12 cellular contexts compared by ENCODE assay signal in the genomic region with DNA sequence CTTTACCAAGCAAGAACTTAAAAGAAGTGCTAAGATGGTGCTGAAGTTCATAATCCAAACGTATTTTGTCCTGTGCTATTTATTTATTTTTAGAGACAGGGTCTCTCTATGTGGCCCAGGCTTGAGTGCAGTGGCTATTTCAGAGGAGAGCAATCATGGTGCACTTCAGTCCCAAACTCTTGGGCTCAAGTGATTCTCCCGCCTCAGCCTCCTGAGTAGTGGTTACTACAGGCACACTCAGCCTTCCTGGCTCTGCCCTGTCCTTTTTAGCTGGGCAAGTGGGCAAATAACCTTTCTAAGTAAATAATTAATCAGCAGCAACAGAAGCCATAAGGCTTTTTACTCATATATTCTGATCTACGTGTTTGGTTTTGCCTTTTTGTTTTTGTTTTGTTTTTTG. TPM values are rescaled to one million over a fixed set of nuclear protein-coding genes. Genes with fewer than 3 reads are reported as not detected.
DNase-seq lines count a peak whose midpoint lies in the region; ATAC-seq and TF ChIP-seq lines count a peak whose summit lies in the region.
"Had no signal": no experiment of that assay in that cellular context is flagged by ENCODE, and none has a peak within 500 bp of the region (broad histone marks: within the 10 kb centered on the region; RNA-seq: fewer than 3 reads in every experiment).

No MANE protein-coding gene starts in this region.

- H3K27me3 ChIP-seq in OCI-LY1 (ENCODE audit: insufficient read depth, low read length): no peaks in the 10 kb centered on the region
- no peaks in the 10 kb centered on the region for H3K27me3 ChIP-seq in colonic mucosa
- H3K27me3 ChIP-seq in skeletal muscle satellite cell (ENCODE audit: control insufficient read depth, insufficient read depth, low read length): no peaks in the 10 kb centered on the region
- H3K27me3 ChIP-seq: ascending aorta, esophagus squamous epithelium had no signal

- peak overlapping the region; percentile 96 for H3K27ac Mint-ChIP-seq in activated T-cell treated with anti-CD3 and anti-CD28 coated beads, Interleukin-2, amount 50 U/mL, for 24 hours

- H3K9ac ChIP-seq in OCI-LY1 (ENCODE audit: low read length) (peak overlapping the region; percentile 99), colonic mucosa (ENCODE audit: low read depth in 2 of 2, low read length in 2 of 2) (peak overlapping the region in 1 of 2 donors; percentile 88), skeletal muscle satellite cell (ENCODE audit: low read depth, low read length) (peak overlapping the region; percentile 80)

- H3K4me3 ChIP-seq in OCI-LY1 (ENCODE audit: low read depth, low read length, poor library complexity, severe bottlenecking) (peak overlapping the region; percentile 97), colonic mucosa (no peak overlapping the region), skeletal muscle satellite cell (ENCODE audit: low read length) (peak overlapping the region; percentile 78)
- H3K4me3 ChIP-seq: esophagus squamous epithelium had no signal

- H3F3A ChIP-seq in OCI-LY1 (ENCODE audit: insufficient read depth, low read length): no peaks in the 10 kb centered on the region

- H3K9me2 ChIP-seq in OCI-LY1 (ENCODE audit: low read depth, low read length): no peaks in the 10 kb centered on the region

- no peaks in the 10 kb centered on the region for H3K27me3 Mint-ChIP-seq in activated T-cell treated with anti-CD3 and anti-CD28 coated beads, Interleukin-2, amount 50 U/mL, for 24 hours

- H3K36me3 Mint-ChIP-seq in activated T-cell treated with anti-CD3 and anti-CD28 coated beads, Interleukin-2, amount 50 U/mL, for 24 hours (ENCODE audit: low read depth): peaks cover 37% of the 10 kb centered on the region

- H3K27ac ChIP-seq in OCI-LY1 (ENCODE audit: low read depth, low read length, poor library complexity, severe bottlenecking) (peak overlapping the region; percentile 73), colonic mucosa (peak overlapping the region; percentile 55)

- TF ChIP-seq CTCF in OCI-LY1 (IDR thresholded peaks at IDR 0.05; ENCODE audit: low read length): no peak
- no peak for TF ChIP-seq CTCF in colonic mucosa (IDR thresholded peaks at IDR 0.05)

- H3K4me2 ChIP-seq in OCI-LY1 (ENCODE audit: low read length) (peak overlapping the region; percentile 83), skeletal muscle satellite cell (ENCODE audit: low read length) (peak overlapping the region; percentile 79)

- ATAC-seq in HG02852 (IDR thresholded peaks at IDR 0.05; ENCODE audit: unreplicated experiment): no peak

- H3K9me3 Mint-ChIP-seq in activated T-cell treated with anti-CD3 and anti-CD28 coated beads, Interleukin-2, amount 50 U/mL, for 24 hours: no peaks in the 10 kb centered on the region

- no peak overlapping the region for H2AFZ ChIP-seq in OCI-LY1 (ENCODE audit: low read length)

- no peak for DNase-seq in activated T-cell treated with anti-CD3 and anti-CD28 coated beads, Interleukin-2, amount 50 U/mL, for 24 hours
- no peak for DNase-seq in activated T-cell treated with anti-CD3 and anti-CD28 coated beads, Interleukin-2, amount 50 U/mL, for 48 hours
- DNase-seq in colonic mucosa: peak; percentile 37
- no peak for DNase-seq in NCI-H2029 (lab: John Stamatoyannopoulos, UW)
- DNase-seq in DMS 273 (lab: John Stamatoyannopoulos, UW; ENCODE audit: unreplicated experiment): no peak
- DNase-seq: C1 segment of cervical spinal cord, esophagus squamous epithelium, left colon had no signal

- peaks cover 46% of the 10 kb centered on the region for H3K4me1 ChIP-seq in OCI-LY1 (ENCODE audit: insufficient read depth, low read length, severe bottlenecking)
- H3K4me1 ChIP-seq in colonic mucosa: peaks cover 8% of the 10 kb centered on the region
- peaks cover 27% of the 10 kb centered on the region for H3K4me1 ChIP-seq in skeletal muscle satellite cell (ENCODE audit: control insufficient read depth, insufficient read depth, low read length)

- no peaks in the 10 kb centered on the region; the same call in 1 of the 2 replicates for H4K20me1 ChIP-seq in OCI-LY1 (ENCODE audit: insufficient read depth, low read length)

- H3K9me3 ChIP-seq in OCI-LY1 (ENCODE audit: low read length) (no peaks in the 10 kb centered on the region), colonic mucosa (no peaks in the 10 kb centered on the region), skeletal muscle satellite cell (replicated peaks; ENCODE audit: low read length) (no peaks in the 10 kb centered on the region)
- H3K9me3 ChIP-seq: ascending aorta, esophagus squamous epithelium had no signal

- peaks cover 65% of the 10 kb centered on the region for H3K79me2 ChIP-seq in OCI-LY1 (ENCODE audit: insufficient read depth, low read length)

- H3K4me3 Mint-ChIP-seq in activated T-cell treated with anti-CD3 and anti-CD28 coated beads, Interleukin-2, amount 50 U/mL, for 24 hours: peak overlapping the region; percentile 88

- H3K36me3 ChIP-seq in OCI-LY1 (ENCODE audit: insufficient read depth, low read length): no peaks in the 10 kb centered on the region
- H3K36me3 ChIP-seq in colonic mucosa: no peaks in the 10 kb centered on the region
- no peaks in the 10 kb centered on the region for H3K36me3 ChIP-seq in skeletal muscle satellite cell (ENCODE audit: insufficient read depth, low read length)
- H3K36me3 ChIP-seq: ascending aorta, esophagus squamous epithelium had no signal

- intact Hi-C loops in colonic mucosa (cut with DNase I): no loop called here

- H3K4me1 Mint-ChIP-seq in activated T-cell treated with anti-CD3 and anti-CD28 coated beads, Interleukin-2, amount 50 U/mL, for 24 hours (ENCODE audit: low read depth): peaks cover 52% of the 10 kb centered on the region

RNA-seq across cellular contexts. Expression of a gene that starts 2.6 kb away (rescaled TPM):
- 100 to 1,000 TPM in 1 of 2 donors, 10 to 100 TPM in 1; 80.1 to 176 TPM for total RNA-seq in colonic mucosa
- total RNA-seq in skeletal muscle satellite cell (2012; rRNA removed): 40.8 and 50.7 TPM in 2 replicates

RNA-seq across cellular contexts. Expression of a gene that starts 17.8 kb away (rescaled TPM):
- 100 to 1,000 TPM in 1 of 2 donors, 10 to 100 TPM in 1; 76.2 to 139 TPM for total RNA-seq in colonic mucosa
- 76.2 and 103 TPM in 2 replicates for total RNA-seq in skeletal muscle satellite cell (2012; rRNA removed)
